ENCODE assay signal across 24 cellular contexts in the genomic region with DNA sequence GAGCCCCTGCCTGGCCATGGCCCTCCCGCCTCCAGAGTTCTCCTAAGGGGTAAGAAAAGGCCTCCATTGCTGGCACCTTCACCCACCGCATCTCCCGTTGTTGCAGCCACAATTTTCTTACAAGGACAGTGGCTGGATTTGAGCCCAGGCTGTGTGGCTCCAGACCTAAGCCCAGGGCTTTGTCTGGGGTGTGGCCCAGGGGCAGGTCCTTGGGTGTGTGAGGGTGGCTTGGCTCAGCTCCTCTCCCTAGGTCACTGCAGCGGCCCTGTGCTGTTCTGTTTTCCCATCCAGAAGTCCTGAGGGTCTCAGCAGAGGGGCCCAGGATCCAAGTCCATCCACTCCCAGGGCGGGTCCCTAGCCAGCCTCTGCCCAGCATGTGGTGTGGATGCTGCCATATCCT.
"Had no signal": no experiment of that assay in that cellular context is flagged by ENCODE, and none has a peak within 500 bp of the region (broad histone marks: within the 10 kb centered on the region; RNA-seq: fewer than 3 reads in every experiment).

No MANE protein-coding gene starts in this region.

- H3K9me3 ChIP-seq: esophagus muscularis mucosa, lower lobe of right lung, prostate gland, right atrium auricular region, stomach, thyroid gland had no signal

- H3K4me3 ChIP-seq: dorsolateral prefrontal cortex, esophagus muscularis mucosa, lower lobe of right lung, prostate gland, right atrium auricular region, smooth muscle cell, stomach, thyroid gland had no signal

- H3K36me3 ChIP-seq: esophagus muscularis mucosa, lower lobe of right lung, prostate gland, right atrium auricular region, stomach, thyroid gland had no signal

- H3K27ac ChIP-seq: dorsolateral prefrontal cortex, esophagus muscularis mucosa, lower lobe of right lung, parathyroid adenoma, prostate gland, right atrium auricular region, stomach, thyroid gland had no signal

- ATAC-seq: left ventricle myocardium superior; lower lobe of right lung; natural killer cell; sciatic nerve; stimulated activated effector memory CD8-positive, alpha-beta T cell treated with anti-CD3 and anti-CD28 coated beads, Interleukin-12 subunit alpha, Interleukin-12 subunit beta, amount 100 ng/mL, for 72 hours had no signal

- DNase-seq: cerebellar nuclear complex; dorsolateral prefrontal cortex; effector CD4-positive, alpha-beta T cell; foreskin melanocyte; glutamatergic neuron; immature natural killer cell; islet precursor cell; kidney glomerular epithelial cell; left ventricle myocardium superior; lower lobe of right lung; natural killer cell; stimulated activated CD4-positive, alpha-beta T cell treated with anti-CD3 and anti-CD28 coated beads, Interleukin-12 subunit alpha, Interleukin-12 subunit beta, amount 100 ng/mL, for 4 hours; stimulated activated CD4-positive, alpha-beta T cell treated with anti-CD3 and anti-CD28 coated beads, Interleukin-1b, Interleukin-23, amount 100 ng/mL, for 48 hours; stimulated activated CD4-positive, alpha-beta T cell treated with anti-CD3 and anti-CD28 coated beads, Interleukin-4, amount 100 ng/mL, for 24 hours; stimulated activated naive CD4-positive, alpha-beta T cell treated with Interleukin-2 at 50 U/mL for 16 hours; stomach had no signal

- H3K27me3 ChIP-seq: esophagus muscularis mucosa, right atrium auricular region, thyroid gland had no signal

- H3K4me1 ChIP-seq: lower lobe of right lung, parathyroid adenoma, prostate gland, right atrium auricular region, stomach, thyroid gland had no signal
